ENCODE assay signal across 8 cellular contexts in genomic region chr18:63676526-63676925, GRCh38. TPM values are rescaled to one million over a fixed set of nuclear protein-coding genes. Genes with fewer than 3 reads are reported as not detected.
A peak's percentile ranks its signal among the peaks of the same experiment; 100 is the strongest.
DNase-seq lines count a peak whose midpoint lies in the region; ATAC-seq and TF ChIP-seq lines count a peak whose summit lies in the region.

No MANE protein-coding gene starts in this region.

- H3K4me3 ChIP-seq in H7 (ENCODE audit: insufficient read depth, low read depth, low read length) (no peak overlapping the region), fibroblast of villous mesenchyme (ENCODE audit: low read depth, low read length) (no peak overlapping the region)

- no peak overlapping the region for H3K4me3 Mint-ChIP-seq in osteocyte (ENCODE audit: unreplicated experiment)

- H3K36me3 Mint-ChIP-seq in osteocyte (ENCODE audit: unreplicated experiment): no peaks in the 10 kb centered on the region

- peaks cover 29% of the 10 kb centered on the region for H3K27me3 Mint-ChIP-seq in osteocyte (ENCODE audit: unreplicated experiment)

- H3K9me3 Mint-ChIP-seq in osteocyte (ENCODE audit: unreplicated experiment): no peaks in the 10 kb centered on the region

- peak; percentile 79 for TF ChIP-seq CTCF in GM12873 (IDR thresholded peaks at IDR 0.05; ENCODE audit: insufficient read depth, low read depth, low read length, missing control alignments)
- peak; percentile 24 for TF ChIP-seq CTCF in fibroblast of villous mesenchyme (IDR thresholded peaks at IDR 0.05; ENCODE audit: insufficient read depth, low read depth, low read length)
- no peak for TF ChIP-seq CTCF in osteocyte (IDR thresholded peaks at IDR 0.05)

- DNase-seq in H7 (peak; percentile 5), NCI-H1417 treated with DMSO at 0.1 percent for 48 hours (lab: John Stamatoyannopoulos, UW) (peak; percentile 46), fibroblast of villous mesenchyme (ENCODE audit: low read depth) (no peak), osteocyte (ENCODE audit: extremely low spot score, unreplicated experiment) (no peak), anterior cingulate cortex (lab: John Stamatoyannopoulos, UW) (no peak), amygdala (lab: John Stamatoyannopoulos, UW) (no peak)

- H3K36me3 ChIP-seq in H7 (replicated peaks; ENCODE audit: control insufficient read depth, insufficient read depth, low read length): no peaks in the 10 kb centered on the region

- no peak for ATAC-seq in HG03378 (IDR thresholded peaks at IDR 0.05; ENCODE audit: unreplicated experiment)

- no peaks in the 10 kb centered on the region for H3K27me3 ChIP-seq in H7 (ENCODE audit: control insufficient read depth, insufficient read depth, low read length)

- H3K27ac Mint-ChIP-seq in osteocyte (ENCODE audit: unreplicated experiment): no peak overlapping the region

- H3K4me1 Mint-ChIP-seq in osteocyte (ENCODE audit: unreplicated experiment): no peaks in the 10 kb centered on the region

RNA-seq across cellular contexts. Expression of gene SERPINB3, which starts 14.8 kb away (rescaled TPM):
- not detected in 2 replicates for total RNA-seq in H7 (2014; rRNA removed; shearing (Covaris generic))
- total RNA-seq in fibroblast of villous mesenchyme: not detected in 2 replicates
- not detected in 2 replicates for total RNA-seq in osteocyte

RNA-seq across cellular contexts. Expression of gene SERPINB11, which starts 26.2 kb away (rescaled TPM):
- total RNA-seq in H7 (2014; rRNA removed; shearing (Covaris generic)): not detected in 2 replicates
- total RNA-seq in fibroblast of villous mesenchyme (not detected in 2 replicates), osteocyte (not detected in 2 replicates)

RNA-seq across cellular contexts. Expression of gene SERPINB4, which starts 32.5 kb away (rescaled TPM):
- total RNA-seq in H7 (2014; rRNA removed; shearing (Covaris generic)): not detected in 2 replicates
- total RNA-seq in fibroblast of villous mesenchyme (not detected in 2 replicates), osteocyte (not detected in 2 replicates)

Comparison
In these comparisons a context has a peak if more than half of its experiments do, and no peak if none do; other contexts are left out.
1. DNase-seq: peak in H7 (single experiment) and NCI-H1417 treated with DMSO at 0.1 percent for 48 hours (single experiment); none in fibroblast of villous mesenchyme (single experiment), osteocyte (single experiment), anterior cingulate cortex (0 of 58) and amygdala (0 of 56).